ENCODE assay signal across 1 cellular context in the genomic region with DNA sequence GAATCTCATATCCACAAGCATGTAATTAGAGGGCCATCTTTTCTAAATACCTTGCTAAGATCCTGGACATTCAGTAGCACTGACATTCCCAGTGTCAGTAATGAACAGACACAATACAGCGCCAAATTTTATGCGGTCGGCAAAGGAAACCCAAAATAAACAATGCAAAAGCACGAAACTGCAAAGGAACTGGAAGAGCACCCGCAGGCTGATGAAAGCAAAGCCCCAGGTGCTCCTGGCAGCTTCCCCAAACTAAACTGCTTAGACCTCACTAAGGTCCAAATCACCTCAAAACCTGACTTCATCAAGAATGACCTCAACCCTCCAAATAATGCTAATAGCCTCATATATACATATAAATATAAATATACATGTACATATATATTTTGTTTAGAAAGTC.
TF ChIP-seq lines count a peak whose summit lies in the region.

No MANE protein-coding gene starts in this region.

TF ChIP-seq in H1, 55 proteins besides CTCF, POLR2A, EP300 and RAD21 (continued from another document):
- TF ChIP-seq, protein P1, sequence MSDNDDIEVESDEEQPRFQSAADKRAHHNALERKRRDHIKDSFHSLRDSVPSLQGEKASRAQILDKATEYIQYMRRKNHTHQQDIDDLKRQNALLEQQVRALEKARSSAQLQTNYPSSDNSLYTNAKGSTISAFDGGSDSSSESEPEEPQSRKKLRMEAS (IDR thresholded peaks at IDR 0.05): no peak
- TF ChIP-seq SUZ12 (IDR thresholded peaks at IDR 0.05; ENCODE audit: low read length): no peak
- TF ChIP-seq JUN (IDR thresholded peaks at IDR 0.05; ENCODE audit: low read depth, low read length): no peak
